ENCODE assay signal across 8 cellular contexts in the genomic region with DNA sequence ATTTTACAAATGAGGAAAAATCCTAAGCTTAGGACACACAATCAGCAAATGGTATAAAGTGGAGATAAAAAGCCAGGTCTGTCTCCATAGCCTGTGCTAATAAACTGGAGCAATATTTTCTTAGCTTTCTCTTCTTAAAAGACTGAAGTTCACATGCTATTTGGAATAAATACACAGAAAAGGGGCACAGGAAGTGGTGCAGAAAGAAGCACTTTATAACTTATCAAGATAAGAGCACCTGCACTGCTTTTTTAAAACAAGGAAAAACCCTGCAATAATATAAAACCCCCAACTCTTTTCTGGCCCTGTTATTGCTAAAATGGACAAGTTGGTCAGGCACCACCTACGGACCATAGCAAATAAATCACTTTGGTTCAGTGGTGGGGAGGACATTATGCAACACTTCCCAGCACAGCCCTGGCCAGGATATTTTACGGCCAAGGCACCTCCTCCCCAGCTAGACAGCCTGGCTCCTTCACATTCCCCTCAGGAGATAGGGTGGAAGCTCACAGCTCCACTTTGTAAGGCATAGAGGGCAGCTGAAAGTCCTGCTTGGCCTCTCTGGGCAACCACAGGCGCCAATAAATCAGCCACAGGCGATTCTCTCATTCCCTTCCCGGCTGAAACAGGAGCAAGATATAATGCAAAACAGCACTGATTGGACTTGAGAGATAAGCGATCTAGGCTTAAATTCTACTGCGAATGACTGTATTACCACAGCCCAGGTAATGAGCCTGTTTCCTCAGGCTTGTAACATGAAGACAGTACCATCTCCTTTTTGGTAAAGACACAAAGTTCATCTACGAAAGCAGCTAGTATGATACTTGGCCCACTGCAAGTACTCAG. TPM values are rescaled to one million over a fixed set of nuclear protein-coding genes. Genes with fewer than 3 reads are reported as not detected.
DNase-seq lines count a peak whose midpoint lies in the region; ATAC-seq, FAIRE-seq and TF ChIP-seq lines count a peak whose summit lies in the region.

No MANE protein-coding gene starts in this region.

- H3K27ac ChIP-seq in RWPE2 (ENCODE audit: poor library complexity, severe bottlenecking): peak overlapping the region; percentile 97

- intact Hi-C loops in dendritic cell treated with granulocyte-macrophage colony-stimulating factor and Interleukin-4, amounts not matched to agents 40 ng/mL and 50 ng/mL, for 4 days (cut with micrococcal nuclease): loop anchor here (10.0 kb wide), 1 partner anchor 413 kb away; a partner anchor contains a TSS
- intact Hi-C loops in mucosa of descending colon (cut with DNase I, micrococcal nuclease): no loop called here

- H3K4me1 ChIP-seq in RWPE2 (ENCODE audit: insufficient read depth, poor library complexity, severe bottlenecking): peaks cover 29% of the 10 kb centered on the region
- H3K4me1 ChIP-seq in mucosa of descending colon (ENCODE audit: low read depth): peaks cover 41% of the 10 kb centered on the region

- H3K4me1 Mint-ChIP-seq in activated naive CD4-positive, alpha-beta T cell treated with anti-CD3 and anti-CD28 coated beads, Interleukin-2, amount 50 U/mL, for 24 hours: peaks cover 67% of the 10 kb centered on the region
- H3K4me1 Mint-ChIP-seq in dendritic cell treated with granulocyte-macrophage colony-stimulating factor and Interleukin-4, amounts not matched to agents 40 ng/mL and 50 ng/mL, for 4 days (ENCODE audit: low read depth): peaks cover 36% of the 10 kb centered on the region

- H3K36me3 Mint-ChIP-seq in activated naive CD4-positive, alpha-beta T cell treated with anti-CD3 and anti-CD28 coated beads, Interleukin-2, amount 50 U/mL, for 24 hours: peaks cover 16% of the 10 kb centered on the region
- H3K36me3 Mint-ChIP-seq in dendritic cell treated with granulocyte-macrophage colony-stimulating factor and Interleukin-4, amounts not matched to agents 40 ng/mL and 50 ng/mL, for 4 days (ENCODE audit: low read depth): peaks cover 46% of the 10 kb centered on the region

- peak overlapping the region; percentile 100 for H3K4me3 Mint-ChIP-seq in activated naive CD4-positive, alpha-beta T cell treated with anti-CD3 and anti-CD28 coated beads, Interleukin-2, amount 50 U/mL, for 24 hours
- H3K4me3 Mint-ChIP-seq in dendritic cell treated with granulocyte-macrophage colony-stimulating factor and Interleukin-4, amounts not matched to agents 40 ng/mL and 50 ng/mL, for 4 days: peak overlapping the region; percentile 40

- no peak for DNase-seq in activated naive CD4-positive, alpha-beta T cell treated with anti-CD3 and anti-CD28 coated beads, Interleukin-2, amount 50 U/mL, for 16 hours
- DNase-seq in RWPE2 (ENCODE audit: low spot score): no peak
- DNase-seq in mucosa of descending colon: peak; percentile 57 to 61 (median 61)
- no peak for DNase-seq in GM12892 (ENCODE audit: insufficient read length)
- no peak for DNase-seq in stimulated activated CD4-positive, alpha-beta T cell treated with anti-CD3 and anti-CD28 coated beads, Interleukin-4, amount 100 ng/mL, for 1 hour
- DNase-seq in OCI-M2 (lab: John Stamatoyannopoulos, UW; ENCODE audit: unreplicated experiment): no peak

- TF ChIP-seq CTCF in RWPE2 (IDR thresholded peaks at IDR 0.05; ENCODE audit: poor library complexity, severe bottlenecking) (no peak), mucosa of descending colon (IDR thresholded peaks at IDR 0.05) (no peak)

- TF ChIP-seq POLR2A in GM12892 (IDR thresholded peaks at IDR 0.05; ENCODE audit: low read depth, low read length): no peak

- no peaks in the 10 kb centered on the region for H3K9me3 Mint-ChIP-seq in activated naive CD4-positive, alpha-beta T cell treated with anti-CD3 and anti-CD28 coated beads, Interleukin-2, amount 50 U/mL, for 24 hours
- no peaks in the 10 kb centered on the region for H3K9me3 Mint-ChIP-seq in dendritic cell treated with granulocyte-macrophage colony-stimulating factor and Interleukin-4, amounts not matched to agents 40 ng/mL and 50 ng/mL, for 4 days

- no peaks in the 10 kb centered on the region for H3K27me3 ChIP-seq in RWPE2 (ENCODE audit: insufficient read depth, poor library complexity, severe bottlenecking)

- H3K27ac Mint-ChIP-seq in activated naive CD4-positive, alpha-beta T cell treated with anti-CD3 and anti-CD28 coated beads, Interleukin-2, amount 50 U/mL, for 24 hours: peak overlapping the region; percentile 100
- peak overlapping the region; percentile 61 for H3K27ac Mint-ChIP-seq in dendritic cell treated with granulocyte-macrophage colony-stimulating factor and Interleukin-4, amounts not matched to agents 40 ng/mL and 50 ng/mL, for 4 days

- ATAC-seq in RWPE2 (ENCODE audit: low read depth) (peak; percentile 2; the same call in 1 of the 3 replicates), mucosa of descending colon (peak; percentile 2)

- peaks cover 30% of the 10 kb centered on the region for H3K36me3 ChIP-seq in RWPE2 (ENCODE audit: low read depth)
- H3K36me3 ChIP-seq in mucosa of descending colon (ENCODE audit: low read depth): no peaks in the 10 kb centered on the region

- H3K27me3 Mint-ChIP-seq in activated naive CD4-positive, alpha-beta T cell treated with anti-CD3 and anti-CD28 coated beads, Interleukin-2, amount 50 U/mL, for 24 hours: no peaks in the 10 kb centered on the region
- no peaks in the 10 kb centered on the region for H3K27me3 Mint-ChIP-seq in dendritic cell treated with granulocyte-macrophage colony-stimulating factor and Interleukin-4, amounts not matched to agents 40 ng/mL and 50 ng/mL, for 4 days

- no peak for FAIRE-seq in GM12892 (lab: Jason Lieb, UNC)

- no peaks in the 10 kb centered on the region for H3K9me3 ChIP-seq in RWPE2 (ENCODE audit: severe bottlenecking)
- no peaks in the 10 kb centered on the region for H3K9me3 ChIP-seq in mucosa of descending colon

- H3K4me3 ChIP-seq in RWPE2 (ENCODE audit: severe bottlenecking): peak overlapping the region; percentile 81
- no peak overlapping the region for H3K4me3 ChIP-seq in mucosa of descending colon

RNA-seq across cellular contexts. Expression of a gene that starts 2.1 kb away (rescaled TPM):
- 10 to 100 TPM in 1 of 3 donors, 1 to 10 TPM in 2; 6.1 to 14.4 (median 7.2) TPM for total RNA-seq in mucosa of descending colon
- polyA plus RNA-seq in GM12892 (2012; ENCODE audit: missing spikeins): 20.4 TPM

RNA-seq across cellular contexts. Expression of a gene that starts 3.0 kb away (rescaled TPM):
- total RNA-seq in mucosa of descending colon: 10 to 100 TPM; 26.5 to 40.9 (median 33.0) TPM
- polyA plus RNA-seq in GM12892 (2012; ENCODE audit: missing spikeins): 69.6 TPM

RNA-seq across cellular contexts. Expression of a gene that starts 36.2 kb away (rescaled TPM):
- total RNA-seq in mucosa of descending colon: 1 to 10 TPM; 3.9 to 8.0 (median 7.4) TPM
- polyA plus RNA-seq in GM12892 (2012; ENCODE audit: missing spikeins): 3.4 TPM

RNA-seq across cellular contexts. Expression of a gene that starts 39.0 kb away (rescaled TPM):
- 10 to 100 TPM; 28.3 to 99.5 (median 58.2) TPM for total RNA-seq in mucosa of descending colon
- polyA plus RNA-seq in GM12892 (2012; ENCODE audit: missing spikeins): 1.3 TPM

RNA-seq across cellular contexts. Expression of a gene that starts 48.2 kb away (rescaled TPM):
- 10 to 100 TPM in 1 of 3 donors, 1 to 10 TPM in 2; 1.8 to 10.4 (median 7.6) TPM for total RNA-seq in mucosa of descending colon
- polyA plus RNA-seq in GM12892 (2012; ENCODE audit: missing spikeins): not detected

Comparison
In these comparisons a context has a peak if more than half of its experiments do, and no peak if none do; other contexts are left out.
1. DNase-seq: peak in mucosa of descending colon (3 of 3); none in activated naive CD4-positive, alpha-beta T cell treated with anti-CD3 and anti-CD28 coated beads, Interleukin-2, amount 50 U/mL, for 16 hours (single experiment), RWPE2 (single experiment), GM12892 (single experiment), stimulated activated CD4-positive, alpha-beta T cell treated with anti-CD3 and anti-CD28 coated beads, Interleukin-4, amount 100 ng/mL, for 1 hour (single experiment) and OCI-M2 (single experiment).